Comparison of ENCODE assay signal across 10 cellular contexts in genomic region chr6:108157234-108157971, GRCh38. TPM values are rescaled to one million over a fixed set of nuclear protein-coding genes. Genes with fewer than 3 reads are reported as not detected.
DNase-seq lines count a peak whose midpoint lies in the region; ATAC-seq, FAIRE-seq and TF ChIP-seq lines count a peak whose summit lies in the region.
"Had no signal": no experiment of that assay in that cellular context is flagged by ENCODE, and none has a peak within 500 bp of the region (broad histone marks: within the 10 kb centered on the region; RNA-seq: fewer than 3 reads in every experiment).

No MANE protein-coding gene starts in this region.

- H4K20me1 ChIP-seq in keratinocyte (ENCODE audit: control insufficient read depth, extremely low read depth, insufficient read depth, low read length), result no peaks in the 10 kb centered on the region

- no peak for FAIRE-seq in keratinocyte (lab: Jason Lieb, UNC)

- peaks cover 3% of the 10 kb centered on the region for H3K9me3 Mint-ChIP-seq in activated CD4-positive, alpha-beta T cell treated with anti-CD3 and anti-CD28 coated beads, Interleukin-2, amount 10 ng/mL, durations not matched to agents 24 days and 14 days
- no peaks in the 10 kb centered on the region for H3K9me3 Mint-ChIP-seq in activated CD4-positive, alpha-beta T cell treated with anti-CD3 and anti-CD28 coated beads for 36 hours (ENCODE audit: low read depth)
- no peaks in the 10 kb centered on the region for H3K9me3 Mint-ChIP-seq in activated T-cell treated with anti-CD3 and anti-CD28 coated beads, Interleukin-2, amount 50 U/mL, for 72 hours

- no peaks in the 10 kb centered on the region for H3K79me2 ChIP-seq in keratinocyte (ENCODE audit: control insufficient read depth, insufficient read depth, low read length)

- H3K4me1 ChIP-seq in keratinocyte (ENCODE audit: control insufficient read depth, extremely low read depth, insufficient read depth, low read length) (peaks cover 19% of the 10 kb centered on the region), subcutaneous abdominal adipose tissue (ENCODE audit: control insufficient read depth in 5 of 5, insufficient read depth in 5 of 5, low read length in 5 of 5) (peaks cover 0 to 19% (median 15%) of the 10 kb centered on the region in 5 donors)

- H3K36me3 ChIP-seq in keratinocyte (ENCODE audit: control insufficient read depth in 2 of 2, extremely low read depth in 1 of 2, insufficient read depth in 2 of 2, low read length in 2 of 2) (no peaks in the 10 kb centered on the region), subcutaneous abdominal adipose tissue (ENCODE audit: control insufficient read depth in 5 of 5, insufficient read depth in 5 of 5, low read length in 5 of 5) (no peaks in the 10 kb centered on the region)
- H3K36me3 ChIP-seq: SJCRH30 had no signal

- TF ChIP-seq CTCF in keratinocyte (optimal IDR thresholded peaks at IDR 0.05 in 1 of 3, IDR thresholded peaks at IDR 0.05 in 1 of 3, conservative IDR thresholded peaks at IDR 0.05 in 1 of 3; ENCODE audit: extremely low read depth in 1 of 3, insufficient read depth in 2 of 3, low read length in 3 of 3), result no peak

- POLR2A ChIA-PET in activated CD4-positive, alpha-beta T cell treated with anti-CD3 and anti-CD28 coated beads for 36 hours (lab: Charles Lee), result no interaction called here

- CTCF ChIA-PET in activated CD4-positive, alpha-beta T cell treated with anti-CD3 and anti-CD28 coated beads for 36 hours (lab: Charles Lee), result interaction anchor here (0.7 kb wide), 1 partner anchor 77 kb away, joined by 3 read pairs; no protein-coding TSS in a partner anchor

- peak overlapping the region; percentile 20 for H3K4me2 ChIP-seq in keratinocyte (ENCODE audit: control insufficient read depth, extremely low read depth, insufficient read depth, low read depth, low read length)

- peaks cover 56% of the 10 kb centered on the region for H3K27me3 ChIP-seq in keratinocyte (ENCODE audit: control insufficient read depth, extremely low read depth, insufficient read depth, low read length)
- peaks cover 35 to 77% (median 69%) of the 10 kb centered on the region in 5 donors for H3K27me3 ChIP-seq in subcutaneous abdominal adipose tissue (ENCODE audit: control insufficient read depth in 5 of 5, insufficient read depth in 4 of 5, low read length in 5 of 5)
- H3K27me3 ChIP-seq: SJCRH30 had no signal

- H3K9ac ChIP-seq in keratinocyte (ENCODE audit: control insufficient read depth, extremely low read depth, insufficient read depth, low read length) (no peak overlapping the region), subcutaneous abdominal adipose tissue (ENCODE audit: low read length in 5 of 5) (peak overlapping the region in 1 of 5 donors; percentile 47)

- no peak for ATAC-seq in activated CD4-positive, alpha-beta T cell treated with anti-CD3 and anti-CD28 coated beads for 36 hours
- no peak for ATAC-seq in activated T-cell treated with anti-CD3 and anti-CD28 coated beads, Interleukin-2, amount 50 U/mL, for 72 hours (replicated peaks in 1 of 2)
- no peak for ATAC-seq in GM21723 (IDR thresholded peaks at IDR 0.05; ENCODE audit: unreplicated experiment)

- peaks cover 2% of the 10 kb centered on the region for H3K36me3 Mint-ChIP-seq in activated CD4-positive, alpha-beta T cell treated with anti-CD3 and anti-CD28 coated beads, Interleukin-2, amount 10 ng/mL, durations not matched to agents 24 days and 14 days (ENCODE audit: low read depth)
- no peaks in the 10 kb centered on the region for H3K36me3 Mint-ChIP-seq in activated CD4-positive, alpha-beta T cell treated with anti-CD3 and anti-CD28 coated beads for 36 hours (ENCODE audit: low read depth)
- H3K36me3 Mint-ChIP-seq in activated T-cell treated with anti-CD3 and anti-CD28 coated beads, Interleukin-2, amount 50 U/mL, for 72 hours (ENCODE audit: insufficient read depth in 2 of 2), result no peaks in the 10 kb centered on the region

- intact Hi-C loops in activated CD4-positive, alpha-beta T cell treated with anti-CD3 and anti-CD28 coated beads, Interleukin-2, amount 10 ng/mL, durations not matched to agents 24 days and 14 days (cut with micrococcal nuclease), result loop anchor here (2.0 kb wide), 1 partner anchor 25 kb away; no protein-coding TSS in a partner anchor
- intact Hi-C loops in activated CD4-positive, alpha-beta T cell treated with anti-CD3 and anti-CD28 coated beads for 36 hours (cut with DNase I, micrococcal nuclease), result loop anchor here in 1 of 2 experiments (2.0 kb wide), 2 partner anchors 17 to 39 kb away; no protein-coding TSS in a partner anchor

- no peak overlapping the region for H3K4me3 Mint-ChIP-seq in activated CD4-positive, alpha-beta T cell treated with anti-CD3 and anti-CD28 coated beads, Interleukin-2, amount 10 ng/mL, durations not matched to agents 24 days and 14 days
- no peak overlapping the region for H3K4me3 Mint-ChIP-seq in activated CD4-positive, alpha-beta T cell treated with anti-CD3 and anti-CD28 coated beads for 36 hours
- H3K4me3 Mint-ChIP-seq in activated T-cell treated with anti-CD3 and anti-CD28 coated beads, Interleukin-2, amount 50 U/mL, for 72 hours, result peak overlapping the region; percentile 50 to 67

- no peak overlapping the region for H3K27ac Mint-ChIP-seq in activated CD4-positive, alpha-beta T cell treated with anti-CD3 and anti-CD28 coated beads, Interleukin-2, amount 10 ng/mL, durations not matched to agents 24 days and 14 days
- H3K27ac Mint-ChIP-seq in activated CD4-positive, alpha-beta T cell treated with anti-CD3 and anti-CD28 coated beads for 36 hours, result no peak overlapping the region
- no peak overlapping the region for H3K27ac Mint-ChIP-seq in activated T-cell treated with anti-CD3 and anti-CD28 coated beads, Interleukin-2, amount 50 U/mL, for 72 hours

- no peak overlapping the region for H2AFZ ChIP-seq in keratinocyte (ENCODE audit: control insufficient read depth, low read length)

- H3K27me3 Mint-ChIP-seq in activated CD4-positive, alpha-beta T cell treated with anti-CD3 and anti-CD28 coated beads, Interleukin-2, amount 10 ng/mL, durations not matched to agents 24 days and 14 days, result peaks cover 85% of the 10 kb centered on the region
- H3K27me3 Mint-ChIP-seq in activated CD4-positive, alpha-beta T cell treated with anti-CD3 and anti-CD28 coated beads for 36 hours, result peaks cover 69% of the 10 kb centered on the region
- peaks cover 91% of the 10 kb centered on the region for H3K27me3 Mint-ChIP-seq in activated T-cell treated with anti-CD3 and anti-CD28 coated beads, Interleukin-2, amount 50 U/mL, for 72 hours (ENCODE audit: low read depth)

- no peak overlapping the region for H3K27ac ChIP-seq in keratinocyte (ENCODE audit: control insufficient read depth, insufficient read depth, low read length)
- H3K27ac ChIP-seq in subcutaneous abdominal adipose tissue (ENCODE audit: low read depth, low read length), result no peak overlapping the region
- H3K27ac ChIP-seq: SJCRH30 had no signal

- dilution Hi-C loops in keratinocyte (cut with MboI; ENCODE audit: extremely low pct_ligation_motif_present, low sequenced_read_pairs), result no loop called here

- H3K4me3 ChIP-seq in keratinocyte (ENCODE audit: control insufficient read depth in 2 of 3, extremely low read depth in 1 of 3, insufficient read depth in 2 of 3, low read depth in 1 of 3, low read length in 3 of 3), result peak overlapping the region in 2 of 3 experiments; percentile 25 to 32
- peak overlapping the region in 4 of 5 donors; percentile 36 to 52 (median 41) for H3K4me3 ChIP-seq in subcutaneous abdominal adipose tissue (ENCODE audit: low read depth in 1 of 5, low read length in 5 of 5)
- H3K4me3 ChIP-seq: SJCRH30 had no signal

- no peaks in the 10 kb centered on the region for H3K9me1 ChIP-seq in keratinocyte (ENCODE audit: control insufficient read depth, extremely low read depth, insufficient read depth, low read length)

- DNase-seq in activated CD4-positive, alpha-beta T cell treated with anti-CD3 and anti-CD28 coated beads, Interleukin-2, amount 10 ng/mL, durations not matched to agents 24 days and 14 days, result peak; percentile 56
- DNase-seq in activated CD4-positive, alpha-beta T cell treated with anti-CD3 and anti-CD28 coated beads for 36 hours, result no peak
- DNase-seq in activated T-cell treated with anti-CD3 and anti-CD28 coated beads, Interleukin-2, amount 50 U/mL, for 72 hours, result no peak
- DNase-seq in keratinocyte (ENCODE audit: low read depth, low spot score) (no peak), SW480 (ENCODE audit: low spot score) (no peak)
- DNase-seq in activated CD4-positive, alpha-beta T cell treated with anti-CD3 and anti-CD28 coated beads for 1 hour, result no peak

- H3K9me3 ChIP-seq in keratinocyte (ENCODE audit: control insufficient read depth, low read depth, low read length) (no peaks in the 10 kb centered on the region), subcutaneous abdominal adipose tissue (ENCODE audit: control insufficient read depth in 5 of 5, low read length in 5 of 5) (no peaks in the 10 kb centered on the region)
- H3K9me3 ChIP-seq: SJCRH30 had no signal

- peaks cover 4% of the 10 kb centered on the region for H3K4me1 Mint-ChIP-seq in activated CD4-positive, alpha-beta T cell treated with anti-CD3 and anti-CD28 coated beads, Interleukin-2, amount 10 ng/mL, durations not matched to agents 24 days and 14 days
- peaks cover 13% of the 10 kb centered on the region for H3K4me1 Mint-ChIP-seq in activated CD4-positive, alpha-beta T cell treated with anti-CD3 and anti-CD28 coated beads for 36 hours
- H3K4me1 Mint-ChIP-seq in activated T-cell treated with anti-CD3 and anti-CD28 coated beads, Interleukin-2, amount 50 U/mL, for 72 hours (ENCODE audit: low read depth), result peaks cover 5% of the 10 kb centered on the region

RNA-seq across cellular contexts. Expression of gene NR2E1, which starts 8.4 kb away (rescaled TPM):
- not detected in 2 replicates for total RNA-seq in activated CD4-positive, alpha-beta T cell treated with anti-CD3 and anti-CD28 coated beads, Interleukin-2, amount 10 ng/mL, durations not matched to agents 24 days and 14 days
- not detected for total RNA-seq in activated CD4-positive, alpha-beta T cell treated with anti-CD3 and anti-CD28 coated beads for 36 hours
- not detected for total RNA-seq in activated T-cell treated with anti-CD3 and anti-CD28 coated beads, Interleukin-2, amount 50 U/mL, for 72 hours
- 0.04 TPM in 1 of 3 replicates, not detected in the others for polyA plus RNA-seq in keratinocyte
- not detected for polyA plus RNA-seq in keratinocyte (2011; ENCODE audit: low read depth)
- polyA plus RNA-seq in keratinocyte (2011; cell fraction: cytosol; rRNA removed), result not detected in 2 replicates
- not detected in 2 replicates for polyA plus RNA-seq in keratinocyte (2011; cell fraction: nucleus; rRNA removed)
- polyA plus RNA-seq in keratinocyte (2012; ENCODE audit: low replicate concordance), result not detected in 2 replicates
- not detected in 3 replicates for polyA minus RNA-seq in keratinocyte
- polyA minus RNA-seq in keratinocyte (2011; cell fraction: cytosol; rRNA and poly(A)+ RNA removed), result not detected
- not detected in 2 replicates for polyA minus RNA-seq in keratinocyte (2011; cell fraction: nucleus; rRNA and poly(A)+ RNA removed)
- polyA plus RNA-seq: BJ had no signal

Comparison
In these comparisons a context has a peak if more than half of its experiments do, and no peak if none do; other contexts are left out.
1. H3K4me3 Mint-ChIP-seq: peak in activated T-cell treated with anti-CD3 and anti-CD28 coated beads, Interleukin-2, amount 50 U/mL, for 72 hours (2 of 2); none in activated CD4-positive, alpha-beta T cell treated with anti-CD3 and anti-CD28 coated beads, Interleukin-2, amount 10 ng/mL, durations not matched to agents 24 days and 14 days (single experiment) and activated CD4-positive, alpha-beta T cell treated with anti-CD3 and anti-CD28 coated beads for 36 hours (single experiment).